21 cellular contexts compared by ENCODE assay signal in genomic region chr19:31402931-31403330, GRCh38.
"Had no signal": no experiment of that assay in that cellular context is flagged by ENCODE, and none has a peak within 500 bp of the region (broad histone marks: within the 10 kb centered on the region; RNA-seq: fewer than 3 reads in every experiment).

No MANE protein-coding gene starts in this region.

- DNase-seq: effector CD4-positive, alpha-beta T cell; endodermal cell; erythroblast; heart left ventricle; hippocampal formation; left colon; naive thymus-derived CD4-positive, alpha-beta T cell; nephron progenitor cell; ovary; sigmoid colon; stimulated activated CD4-positive, alpha-beta T cell treated with anti-CD3 and anti-CD28 coated beads, Interleukin-2, amount 100 ng/mL, for 24 hours; stimulated activated CD4-positive, alpha-beta T cell treated with anti-CD3 and anti-CD28 coated beads, Interleukin-4, amount 100 ng/mL, for 4 hours; stimulated activated naive B cell treated with anti-CD40 and anti-IgM and Interleukin-4, amounts not matched to agents 10 μg/mL and 1 μg/mL and 100 μg/mL, for 72 hours; stimulated activated naive CD8-positive, alpha-beta T cell treated with anti-CD3 and anti-CD28 coated beads, Interleukin-15, amount 100 ng/mL, for 72 hours; substantia nigra; transverse colon had no signal

- H3K27ac ChIP-seq: coronary artery, heart left ventricle, neutrophil, ovary, right atrium auricular region, sigmoid colon, skin epidermis, thoracic aorta, transverse colon had no signal

- ATAC-seq: heart left ventricle; left colon; naive thymus-derived CD4-positive, alpha-beta T cell; stimulated activated naive B cell treated with anti-CD40 and anti-IgM and Interleukin-4, amounts not matched to agents 10 μg/mL and 1 μg/mL and 100 μg/mL, for 72 hours; stimulated activated naive CD8-positive, alpha-beta T cell treated with anti-CD3 and anti-CD28 coated beads, Interleukin-15, amount 100 ng/mL, for 72 hours had no signal

- H3K27me3 ChIP-seq: ovary, right atrium auricular region, sigmoid colon, transverse colon had no signal

- H3K36me3 ChIP-seq: heart left ventricle, neutrophil, ovary, right atrium auricular region, sigmoid colon, thoracic aorta, transverse colon had no signal

- H3K4me1 ChIP-seq: right atrium auricular region, sigmoid colon, transverse colon had no signal

- H3K4me3 ChIP-seq: coronary artery, heart left ventricle, ovary, right atrium auricular region, sigmoid colon, skin epidermis, thoracic aorta, transverse colon had no signal

- H3K9me3 ChIP-seq: heart left ventricle, neutrophil, ovary, right atrium auricular region, sigmoid colon, thoracic aorta, transverse colon had no signal
